In the genomic region with DNA sequence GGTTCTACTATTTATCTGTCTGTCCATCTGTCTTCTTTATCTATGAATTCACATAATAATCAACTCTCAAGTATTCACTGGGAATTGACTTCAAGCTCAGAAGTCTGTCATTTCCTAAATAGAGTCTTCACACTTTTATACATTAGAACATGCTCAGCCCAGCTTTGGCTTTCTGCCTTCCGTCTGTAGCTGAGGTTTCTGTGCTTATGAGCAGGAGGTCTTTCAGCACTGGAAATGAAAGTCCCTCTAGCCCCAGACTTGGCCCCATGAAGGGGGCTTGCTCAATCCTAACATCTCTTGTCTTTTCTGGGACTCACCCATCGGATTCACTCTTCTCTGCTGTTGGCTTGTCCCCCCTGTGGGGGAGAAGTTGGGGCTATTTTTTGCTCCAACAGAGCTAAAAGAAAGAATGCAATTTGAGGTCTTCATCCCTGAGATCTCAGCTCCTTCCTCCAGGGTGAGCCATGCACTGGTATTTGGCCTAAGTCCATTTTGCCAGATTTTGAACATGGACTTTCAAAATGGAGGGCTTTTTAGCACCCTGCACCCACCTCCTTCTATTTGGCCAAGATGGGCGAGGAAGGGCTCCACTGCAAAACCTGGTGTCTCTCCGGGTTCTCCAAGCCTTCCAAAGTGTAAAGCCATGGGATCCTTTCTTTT, we compare ENCODE assay signal across 20 cellular contexts.
DNase-seq lines count a peak whose midpoint lies in the region; ATAC-seq and TF ChIP-seq lines count a peak whose summit lies in the region.
"Had no signal": no experiment of that assay in that cellular context is flagged by ENCODE, and none has a peak within 500 bp of the region (broad histone marks: within the 10 kb centered on the region; RNA-seq: fewer than 3 reads in every experiment).

No MANE protein-coding gene starts in this region.

- H3K36me3 ChIP-seq in left ventricle myocardium inferior (no peaks in the 10 kb centered on the region), mesenchymal stem cell (ENCODE audit: control insufficient read depth in 1 of 2, insufficient read depth in 2 of 2, low read depth in 1 of 2, low read length in 2 of 2) (no peaks in the 10 kb centered on the region)
- H3K36me3 ChIP-seq: prostate gland had no signal

- H3K9me3 ChIP-seq in left ventricle myocardium inferior (replicated peaks) (peaks cover 13% of the 10 kb centered on the region), mesenchymal stem cell (ENCODE audit: control insufficient read depth, low read length) (peaks cover 13% of the 10 kb centered on the region)
- H3K9me3 ChIP-seq: prostate gland had no signal

- no peaks in the 10 kb centered on the region for H3K79me1 ChIP-seq in mesenchymal stem cell (replicated peaks; ENCODE audit: low read length, poor library complexity, severe bottlenecking)

- no peak for ATAC-seq in left ventricle myocardium superior
- ATAC-seq in HG02571 (IDR thresholded peaks at IDR 0.05; ENCODE audit: unreplicated experiment) = no peak
- ATAC-seq in HG02759 (IDR thresholded peaks at IDR 0.05; ENCODE audit: unreplicated experiment) = no peak

- no peak overlapping the region for H2BK120ac ChIP-seq in mesenchymal stem cell (ENCODE audit: low read depth, low read length)

- no peak overlapping the region for H3K4me2 ChIP-seq in mesenchymal stem cell (ENCODE audit: low read length, poor library complexity, severe bottlenecking)

- no peak overlapping the region for H3K4ac ChIP-seq in mesenchymal stem cell (ENCODE audit: low read depth in 1 of 2, low read length in 2 of 2)

- H2BK15ac ChIP-seq in mesenchymal stem cell (ENCODE audit: low read depth, poor library complexity, severe bottlenecking) = no peak overlapping the region

- no peak overlapping the region for H3K4me3 ChIP-seq in left ventricle myocardium inferior
- H3K4me3 ChIP-seq in mesenchymal stem cell (ENCODE audit: insufficient read depth in 1 of 2, low read depth in 1 of 2, low read length in 2 of 2) = no peak overlapping the region
- H3K4me3 ChIP-seq: prostate gland had no signal

- peak overlapping the region; percentile 33 for H2AK5ac ChIP-seq in mesenchymal stem cell (ENCODE audit: low read length, severe bottlenecking)

- no peak overlapping the region for H2BK12ac ChIP-seq in mesenchymal stem cell (ENCODE audit: low read length in 2 of 2)

- H3K4me1 ChIP-seq in left ventricle myocardium inferior = peaks cover 22% of the 10 kb centered on the region
- peaks cover 19% of the 10 kb centered on the region for H3K4me1 ChIP-seq in mesenchymal stem cell (ENCODE audit: control insufficient read depth, insufficient read depth, low read depth, low read length)
- H3K4me1 ChIP-seq: prostate gland had no signal

- H2BK5ac ChIP-seq in mesenchymal stem cell (ENCODE audit: low read depth, low read length, poor library complexity, severe bottlenecking) = no peak overlapping the region

- no peak overlapping the region for H3K23ac ChIP-seq in mesenchymal stem cell (ENCODE audit: low read length in 2 of 2)

- no peak overlapping the region for H3K18ac ChIP-seq in mesenchymal stem cell (ENCODE audit: low read depth in 1 of 2, low read length in 2 of 2)

- no peak for DNase-seq in left ventricle myocardium inferior
- DNase-seq in left ventricle myocardium superior = no peak
- DNase-seq in RPMI7951 (ENCODE audit: low read depth) = peak; percentile 42
- DNase-seq in mesenchymal stem cell = peak; percentile 50
- no peak for DNase-seq in NCI-H446 (lab: John Stamatoyannopoulos, UW)
- DNase-seq: activated CD4-positive, alpha-beta T cell treated with anti-CD3 and anti-CD28 coated beads, Interleukin-2, amount 50 U/mL, for 1 hour; activated gamma-delta T cell treated with Interleukin-2 at 50 U/mL for 16 hours; CD8-positive, alpha-beta memory T cell; DMS53; Karpas-422; midbrain; NCI-H1048; NCI-H2029; NCI-H226; NCI-H82; nephron progenitor cell had no signal

- no peak overlapping the region for H4K8ac ChIP-seq in mesenchymal stem cell (ENCODE audit: low read length)

- H4K91ac ChIP-seq in mesenchymal stem cell (ENCODE audit: low read length) = no peak overlapping the region

- WGBS in mesenchymal stem cell = 78% methylated on average over 4 of the region's 4 CpGs

- intact Hi-C loops in left ventricle myocardium inferior (cut with micrococcal nuclease) (loop anchor here (10.0 kb wide), 1 partner anchor 125 kb away; no protein-coding TSS in a partner anchor), left ventricle myocardium superior (cut with micrococcal nuclease) (no loop called here)

- no peak overlapping the region for H3K9ac ChIP-seq in mesenchymal stem cell (ENCODE audit: low read length)

- H3K27ac ChIP-seq in left ventricle myocardium inferior (replicated peaks) (peak overlapping the region; percentile 62), mesenchymal stem cell (ENCODE audit: low read length, poor library complexity, severe bottlenecking) (no peak overlapping the region)
- H3K27ac ChIP-seq: prostate gland, VCaP had no signal

- no peak overlapping the region for H3K14ac ChIP-seq in mesenchymal stem cell (ENCODE audit: low read length in 2 of 2)

- TF ChIP-seq CTCF in left ventricle myocardium inferior (IDR thresholded peaks at IDR 0.05; ENCODE audit: borderline replicate concordance) = no peak

- H3K27me3 ChIP-seq in left ventricle myocardium inferior (ENCODE audit: low read depth) (no peaks in the 10 kb centered on the region), mesenchymal stem cell (ENCODE audit: control insufficient read depth in 1 of 2, insufficient read depth in 1 of 2, low read length in 2 of 2) (no peaks in the 10 kb centered on the region)

- H2AFZ ChIP-seq in mesenchymal stem cell (ENCODE audit: low read depth, low read length) = no peak overlapping the region

Comparison
In these comparisons a context has a peak if more than half of its experiments do, and no peak if none do; other contexts are left out.
1. DNase-seq: peak in RPMI7951 (single experiment) and mesenchymal stem cell (single experiment); none in left ventricle myocardium inferior (single experiment), left ventricle myocardium superior (single experiment) and NCI-H446 (0 of 2).